Comparison of ENCODE assay signal across 21 cellular contexts in genomic region chr3:58254144-58254543, GRCh38. TPM values are rescaled to one million over a fixed set of nuclear protein-coding genes. Genes with fewer than 3 reads are reported as not detected.
DNase-seq lines count a peak whose midpoint lies in the region; ATAC-seq, FAIRE-seq and TF ChIP-seq lines count a peak whose summit lies in the region.
"Had no signal": no experiment of that assay in that cellular context is flagged by ENCODE, and none has a peak within 500 bp of the region (broad histone marks: within the 10 kb centered on the region; RNA-seq: fewer than 3 reads in every experiment).

No MANE protein-coding gene starts in this region.

- no peak for TF ChIP-seq RAD21 in GM12878 (IDR thresholded peaks at IDR 0.05; ENCODE audit: insufficient read depth, low read depth, low read length)

- in situ Hi-C loops in GM12878 (cut with MboI) = no loop called here

- H3K4me2 ChIP-seq in GM12878 (ENCODE audit: control insufficient read depth, insufficient read depth) (no peak overlapping the region), smooth muscle cell (no peak overlapping the region)
- H3K4me2 ChIP-seq: BLaER1 had no signal

- intact Hi-C loops in GM12878 (cut with micrococcal nuclease; ENCODE audit: unreplicated experiment) = no loop called here

- no peak for TF ChIP-seq POLR2A in GM12878 (IDR thresholded peaks at IDR 0.05; ENCODE audit: low read depth, low read length)

- RAD21 ChIA-PET in GM12878 (lab: Charles Lee; ENCODE audit: unreplicated experiment) = interaction anchor here (0.9 to 1.4 kb wide), 2 partner anchors 16 to 64 kb away, joined by 3 read pairs; no protein-coding TSS in a partner anchor

- H3K9me3 ChIP-seq in GM12878 (replicated peaks; ENCODE audit: control insufficient read depth, insufficient read depth, low read length) (no peaks in the 10 kb centered on the region), smooth muscle cell (replicated peaks; ENCODE audit: low read depth) (no peaks in the 10 kb centered on the region)
- H3K9me3 ChIP-seq: BLaER1 had no signal

- TF ChIP-seq CTCF in GM12878 (IDR thresholded peaks at IDR 0.05 in 2 of 3, conservative IDR thresholded peaks at IDR 0.05 in 1 of 3; ENCODE audit: control insufficient read depth in 2 of 3, extremely low read depth in 1 of 3, insufficient read depth in 1 of 3, low read depth in 3 of 3, low read length in 3 of 3) = no peak
- no peak for TF ChIP-seq CTCF in nephron progenitor cell (IDR thresholded peaks at IDR 0.05)
- no peak for TF ChIP-seq CTCF in smooth muscle cell (IDR thresholded peaks at IDR 0.05; ENCODE audit: borderline replicate concordance, insufficient read depth, poor library complexity, severe bottlenecking)

- H3K36me3 Mint-ChIP-seq in nephron progenitor cell (ENCODE audit: low read depth) = peaks cover 7% of the 10 kb centered on the region

- H3K4me1 ChIP-seq in GM12878 (ENCODE audit: control insufficient read depth, insufficient read depth, low read length) = peaks cover 7% of the 10 kb centered on the region
- peaks cover 23% of the 10 kb centered on the region for H3K4me1 ChIP-seq in smooth muscle cell (ENCODE audit: low read depth)

- DNase-seq in NCI-H69 (lab: John Stamatoyannopoulos, UW) = peak; percentile 7
- no peak for DNase-seq in GM12878 (ENCODE audit: low read depth, low spot score)
- no peak for DNase-seq in nephron progenitor cell
- DNase-seq in DMS114 treated with DMSO at 0.1 percent for 48 hours (lab: John Stamatoyannopoulos, UW; ENCODE audit: unreplicated experiment) = no peak
- DNase-seq in smooth muscle cell (lab: John Stamatoyannopoulos, UW; ENCODE audit: unreplicated experiment) = no peak
- no peak for DNase-seq in SIG-M5 (lab: John Stamatoyannopoulos, UW)
- DNase-seq: ACHN; CD4-positive, alpha-beta T cell; COR-L47; DMS79 treated with DMSO at 0.1 percent for 48 hours; IMR-90; NCI-H1417 treated with DMSO at 0.1 percent for 48 hours; NCI-H187 treated with DMSO at 0.1 percent for 48 hours; NCI-H2107; NK-92 treated with Interleukin-12 subunit alpha and Interleukin-12 subunit beta, amount 100 ng/mL, for 24 hours had no signal

- H3K4me3 ChIP-seq in GM12878 (no peak overlapping the region), smooth muscle cell (no peak overlapping the region)
- H3K4me3 ChIP-seq: BLaER1 had no signal

- peak; percentile 69 for FAIRE-seq in GM12878 (lab: Jason Lieb, UNC)
- FAIRE-seq: H1 had no signal

- H3K27ac ChIP-seq in GM12878 (ENCODE audit: control insufficient read depth, insufficient read depth) (no peak overlapping the region), smooth muscle cell (ENCODE audit: low read depth) (no peak overlapping the region)
- H3K27ac ChIP-seq: BLaER1 had no signal

- H3K27ac Mint-ChIP-seq in nephron progenitor cell = peak overlapping the region; percentile 65
- H3K27ac Mint-ChIP-seq: CD4-positive, alpha-beta T cell had no signal

- H3K4me1 Mint-ChIP-seq in nephron progenitor cell = peaks cover 54% of the 10 kb centered on the region

- no peaks in the 10 kb centered on the region for H3K9me3 Mint-ChIP-seq in nephron progenitor cell
- H3K9me3 Mint-ChIP-seq: CD4-positive, alpha-beta T cell had no signal

- peaks cover 0 to 7% of the 10 kb centered on the region in 2 experiments; a peak in 2 of 4 replicates for H3K36me3 ChIP-seq in GM12878 (ENCODE audit: control insufficient read depth in 2 of 2, insufficient read depth in 2 of 2, low read length in 1 of 2)
- no peaks in the 10 kb centered on the region for H3K36me3 ChIP-seq in smooth muscle cell (ENCODE audit: low read depth)

- no peaks in the 10 kb centered on the region for H3F3A ChIP-seq in smooth muscle cell (ENCODE audit: low read depth)

- POLR2A ChIA-PET in GM12878 (lab: Charles Lee) = interaction anchor here (1.0 to 1.1 kb wide), 3 partner anchors 15 to 39 kb away, joined by 3 read pairs; no protein-coding TSS in a partner anchor

- H3K27me3 ChIP-seq in GM12878 (replicated peaks in 1 of 2; ENCODE audit: control insufficient read depth in 2 of 2, insufficient read depth in 2 of 2, low read length in 1 of 2) = no peaks in the 10 kb centered on the region
- H3K27me3 ChIP-seq in smooth muscle cell (ENCODE audit: low read depth) = no peaks in the 10 kb centered on the region
- H3K27me3 ChIP-seq: BLaER1 had no signal

- BruUV-seq in GM12878 (replicated peaks; lab: Mats Ljungman, UMichigan) = no TSS peak

- H4K20me1 ChIP-seq in GM12878 (ENCODE audit: control insufficient read depth, insufficient read depth) (no peaks in the 10 kb centered on the region), smooth muscle cell (ENCODE audit: low read depth) (no peaks in the 10 kb centered on the region)
- H4K20me1 ChIP-seq: BLaER1 had no signal

- H3K27me3 Mint-ChIP-seq in nephron progenitor cell (ENCODE audit: low read depth, poor library complexity) = no peaks in the 10 kb centered on the region
- H3K27me3 Mint-ChIP-seq: CD4-positive, alpha-beta T cell had no signal

- CTCF ChIA-PET in GM12878 (lab: Yijun Ruan, JAX) = interaction anchor here (1.1 to 1.4 kb wide), 4 partner anchors 9 to 77 kb away, joined by 4 read pairs; no protein-coding TSS in a partner anchor

- TF ChIP-seq EP300 in GM12878 (IDR thresholded peaks at IDR 0.05; ENCODE audit: borderline replicate concordance in 1 of 2, control insufficient read depth in 1 of 2, low read depth in 2 of 2, low read length in 2 of 2) = no peak

- H2AFZ ChIP-seq in GM12878 (ENCODE audit: control insufficient read depth, low read depth, low read length) (no peak overlapping the region), smooth muscle cell (ENCODE audit: low read depth) (no peak overlapping the region)

- ATAC-seq in GM12878 (no peak), GM19035 (IDR thresholded peaks at IDR 0.05; ENCODE audit: unreplicated experiment) (no peak)
- ATAC-seq: Panc1 had no signal

- H3K79me2 ChIP-seq in GM12878 (ENCODE audit: control insufficient read depth, insufficient read depth, low read length) (no peaks in the 10 kb centered on the region), smooth muscle cell (ENCODE audit: low read depth) (no peaks in the 10 kb centered on the region)

- no peak overlapping the region for H3K4me3 Mint-ChIP-seq in nephron progenitor cell
- H3K4me3 Mint-ChIP-seq: CD4-positive, alpha-beta T cell had no signal

- SMC1A ChIA-PET in GM12878 (lab: Charles Lee; ENCODE audit: uncharacterized antibody, unreplicated experiment) = interaction anchor here (2.1 to 2.8 kb wide), 3 partner anchors 36 to 65 kb away, joined by 6 to 11 read pairs (median 7); no protein-coding TSS in a partner anchor

- no peak overlapping the region for H3K9ac ChIP-seq in GM12878 (ENCODE audit: control insufficient read depth, insufficient read depth, low read length)
- H3K9ac ChIP-seq in smooth muscle cell (ENCODE audit: low read depth) = no peak overlapping the region
- H3K9ac ChIP-seq: BLaER1 had no signal

- WGBS in GM12878 (ENCODE audit: insufficient coverage, insufficient replicate concordance, low lambda C conversion rate, missing lambda C conversion rate) = 69% methylated on average over 4 of the region's 4 CpGs
- WGBS in smooth muscle cell (ENCODE audit: low lambda C conversion rate) = 82% methylated on average over 4 of the region's 4 CpGs

RNA-seq across cellular contexts. Expression of gene ABHD6, which starts 16.6 kb away (rescaled TPM):
- 50.4 and 53.6 TPM in 2 replicates for total RNA-seq in GM12878 (2013; cell fraction: nucleolus; rRNA removed)
- total RNA-seq in GM12878 (2014; rRNA removed) = 2.9 and 3.3 TPM in 2 replicates
- total RNA-seq in GM12878 (2014; rRNA removed; fragmentation: Illumina TruSeq; extraction: Trizol) = 2.5 and 2.9 TPM in 2 replicates
- total RNA-seq in GM12878 (2021) = 3.6 and 3.8 TPM in 2 replicates
- polyA plus RNA-seq in GM12878 (2011; ENCODE audit: low read depth) = 6.6 TPM
- polyA plus RNA-seq in GM12878 (2011; rRNA removed) = 23.9 and 33.2 TPM in 2 replicates
- 34.3 and 46.6 TPM in 2 replicates for polyA plus RNA-seq in GM12878 (2011; cell fraction: cytosol; rRNA removed)
- 19.4 and 22.2 TPM in 2 replicates for polyA plus RNA-seq in GM12878 (2011; cell fraction: nucleus; rRNA removed)
- 5.2 and 7.6 TPM in 2 replicates for polyA plus RNA-seq in GM12878 (2012)
- 1.9 and 3.1 TPM in 2 replicates for polyA plus RNA-seq in GM12878 (2014; fragmentation: Illumina TruSeq; extraction: Trizol)
- 1 to 10 TPM; 1.4 to 1.5 TPM for polyA plus RNA-seq in GM12878 (2014; fragmentation: Nextera tagmentation; extraction: Ambion mirVana)
- polyA plus RNA-seq in GM12878 (2014; rRNA removed) = 2.7 and 4.0 TPM in 2 replicates
- 1 to 10 TPM; 5.1 to 7.0 TPM for polyA plus RNA-seq in GM12878 (2016; fragmentation: Nextera tagmentation; extraction: Ambion mirVana)
- 47.7 and 52.5 TPM in 2 replicates for polyA minus RNA-seq in GM12878 (2011; rRNA and poly(A)+ RNA removed)
- polyA minus RNA-seq in GM12878 (2011; cell fraction: cytosol; rRNA and poly(A)+ RNA removed) = 9.2 and 12.8 TPM in 2 replicates
- polyA minus RNA-seq in GM12878 (2011; cell fraction: nucleus; rRNA and poly(A)+ RNA removed) = 19.8 and 21.2 TPM in 2 replicates
- total RNA-seq in smooth muscle cell = 5.6 and 7.1 TPM in 2 replicates
- 3.9 and 8.8 TPM in 2 replicates for polyA plus RNA-seq in smooth muscle cell

RNA-seq across cellular contexts. Expression of gene DNASE1L3, which starts 43.4 kb away (rescaled TPM):
- total RNA-seq in GM12878 (2013; cell fraction: nucleolus; rRNA removed) = 288 TPM in 2 replicates
- total RNA-seq in GM12878 (2014; rRNA removed) (3.2 and 6.0 TPM in 2 replicates), GM12878 (2014; rRNA removed; fragmentation: Illumina TruSeq; extraction: Trizol) (3.6 and 5.3 TPM in 2 replicates), GM12878 (2021) (3.7 and 4.4 TPM in 2 replicates), smooth muscle cell (0.63 TPM in 1 of 2 replicates, not detected in the other)
- polyA plus RNA-seq in GM12878 (2011; ENCODE audit: low read depth) = 6.2 TPM
- polyA plus RNA-seq in GM12878 (2011; rRNA removed) (72.1 and 84.4 TPM in 2 replicates), GM12878 (2014; fragmentation: Illumina TruSeq; extraction: Trizol) (3.1 and 4.9 TPM in 2 replicates), GM12878 (2014; fragmentation: Nextera tagmentation; extraction: Ambion mirVana) (10 to 100 TPM; 10.6 to 11.1 TPM), GM12878 (2014; rRNA removed) (3.7 and 5.7 TPM in 2 replicates), GM12878 (2016; fragmentation: Nextera tagmentation; extraction: Ambion mirVana) (1 to 10 TPM; 7.7 TPM), smooth muscle cell (1.1 and 2.0 TPM in 2 replicates)
- polyA plus RNA-seq in GM12878 (2011; cell fraction: cytosol; rRNA removed) = 43.3 and 48.4 TPM in 2 replicates
- polyA plus RNA-seq in GM12878 (2011; cell fraction: nucleus; rRNA removed) = 95.4 and 157 TPM in 2 replicates
- 12.3 and 19.0 TPM in 2 replicates for polyA plus RNA-seq in GM12878 (2012)
- 93.0 and 115 TPM in 2 replicates for polyA minus RNA-seq in GM12878 (2011; rRNA and poly(A)+ RNA removed)
- 16.8 and 21.7 TPM in 2 replicates for polyA minus RNA-seq in GM12878 (2011; cell fraction: cytosol; rRNA and poly(A)+ RNA removed)
- 63.7 and 75.3 TPM in 2 replicates for polyA minus RNA-seq in GM12878 (2011; cell fraction: nucleus; rRNA and poly(A)+ RNA removed)
- total RNA-seq: H1, IMR-90, M059J, NCI-H460 had no signal
- polyA plus RNA-seq: H1, IMR-90 had no signal

RNA-seq across cellular contexts. Expression of gene RPP14, which starts 51.9 kb away (rescaled TPM):
- 19.5 and 21.7 TPM in 2 replicates for total RNA-seq in GM12878 (2013; cell fraction: nucleolus; rRNA removed)
- total RNA-seq in GM12878 (2014; rRNA removed) (9.3 and 12.6 TPM in 2 replicates), GM12878 (2014; rRNA removed; fragmentation: Illumina TruSeq; extraction: Trizol) (16.8 and 17.2 TPM in 2 replicates), GM12878 (2021) (12.2 and 14.5 TPM in 2 replicates), smooth muscle cell (10.4 and 17.4 TPM in 2 replicates)
- 6.3 TPM for polyA plus RNA-seq in GM12878 (2011; ENCODE audit: low read depth)
- polyA plus RNA-seq in GM12878 (2011; rRNA removed) (21.2 and 23.5 TPM in 2 replicates), GM12878 (2014; fragmentation: Illumina TruSeq; extraction: Trizol) (11.7 and 15.1 TPM in 2 replicates), GM12878 (2014; fragmentation: Nextera tagmentation; extraction: Ambion mirVana) (10 to 100 TPM in 1 of 2 experiments, 1 to 10 TPM in 1; 9.1 to 16.3 TPM), GM12878 (2014; rRNA removed) (12.4 and 14.9 TPM in 2 replicates), GM12878 (2016; fragmentation: Nextera tagmentation; extraction: Ambion mirVana) (10 to 100 TPM; 13.1 to 14.0 TPM), smooth muscle cell (7.7 and 9.8 TPM in 2 replicates)
- polyA plus RNA-seq in GM12878 (2011; cell fraction: cytosol; rRNA removed) = 9.1 and 10.4 TPM in 2 replicates
- 5.2 and 8.3 TPM in 2 replicates for polyA plus RNA-seq in GM12878 (2011; cell fraction: nucleus; rRNA removed)
- polyA plus RNA-seq in GM12878 (2012) = 7.3 and 9.0 TPM in 2 replicates
- 11.8 and 19.0 TPM in 2 replicates for polyA minus RNA-seq in GM12878 (2011; rRNA and poly(A)+ RNA removed)
- 4.7 and 5.5 TPM in 2 replicates for polyA minus RNA-seq in GM12878 (2011; cell fraction: cytosol; rRNA and poly(A)+ RNA removed)
- polyA minus RNA-seq in GM12878 (2011; cell fraction: nucleus; rRNA and poly(A)+ RNA removed) = 4.7 and 8.8 TPM in 2 replicates

RNA-seq across cellular contexts. Expression of gene HTD2, which starts 52.2 kb away (rescaled TPM):
- 6.4 and 9.0 TPM in 2 replicates for total RNA-seq in GM12878 (2013; cell fraction: nucleolus; rRNA removed)
- total RNA-seq in GM12878 (2014; rRNA removed) (5.8 and 6.8 TPM in 2 replicates), GM12878 (2014; rRNA removed; fragmentation: Illumina TruSeq; extraction: Trizol) (5.0 and 5.9 TPM in 2 replicates), GM12878 (2021) (7.1 and 7.2 TPM in 2 replicates), smooth muscle cell (16.9 and 19.6 TPM in 2 replicates)
- 3.9 TPM for polyA plus RNA-seq in GM12878 (2011; ENCODE audit: low read depth)
- polyA plus RNA-seq in GM12878 (2011; rRNA removed) (10.5 and 11.7 TPM in 2 replicates), GM12878 (2014; fragmentation: Illumina TruSeq; extraction: Trizol) (6.0 and 7.7 TPM in 2 replicates), GM12878 (2014; fragmentation: Nextera tagmentation; extraction: Ambion mirVana) (10 to 100 TPM; 13.5 to 15.9 TPM), GM12878 (2014; rRNA removed) (5.1 and 8.5 TPM in 2 replicates), GM12878 (2016; fragmentation: Nextera tagmentation; extraction: Ambion mirVana) (10 to 100 TPM; 24.1 to 24.7 TPM), smooth muscle cell (19.4 and 19.7 TPM in 2 replicates)
- polyA plus RNA-seq in GM12878 (2011; cell fraction: cytosol; rRNA removed) = 5.0 and 8.9 TPM in 2 replicates
- 2.7 and 3.3 TPM in 2 replicates for polyA plus RNA-seq in GM12878 (2011; cell fraction: nucleus; rRNA removed)
- 3.7 and 4.2 TPM in 2 replicates for polyA plus RNA-seq in GM12878 (2012)
- 5.4 and 6.1 TPM in 2 replicates for polyA minus RNA-seq in GM12878 (2011; rRNA and poly(A)+ RNA removed)
- 2.7 and 3.1 TPM in 2 replicates for polyA minus RNA-seq in GM12878 (2011; cell fraction: cytosol; rRNA and poly(A)+ RNA removed)
- 0.77 and 0.97 TPM in 2 replicates for polyA minus RNA-seq in GM12878 (2011; cell fraction: nucleus; rRNA and poly(A)+ RNA removed)
